ENCODE assay signal across 1 cellular context in the genomic region with DNA sequence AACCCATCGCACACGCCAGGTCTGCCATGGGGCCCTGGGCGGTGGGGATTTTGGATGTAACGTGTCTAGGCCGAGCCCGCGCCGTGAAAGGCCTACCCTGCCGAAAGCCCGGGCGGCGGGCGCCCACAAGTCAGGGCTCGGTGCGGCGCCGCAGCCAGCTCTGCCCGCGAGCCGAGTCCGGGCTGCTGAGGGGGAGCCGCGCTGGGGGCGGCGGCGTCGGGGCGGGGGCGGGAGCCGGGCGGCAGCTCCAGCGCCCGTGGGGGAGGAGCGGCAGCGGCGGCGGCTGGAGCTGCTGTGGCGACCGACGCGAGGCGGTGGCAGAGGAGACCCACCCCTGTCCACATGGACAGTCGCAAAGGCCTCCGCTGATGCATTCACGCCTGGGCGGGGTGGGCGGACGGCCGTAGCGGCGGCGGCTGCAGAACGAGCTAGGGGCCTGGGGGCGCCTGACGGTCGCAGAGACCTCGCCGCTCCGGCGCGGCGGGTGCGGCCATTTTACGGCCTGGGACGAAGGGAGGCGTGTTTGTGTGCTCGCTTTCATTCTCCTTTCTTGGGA.
TF ChIP-seq lines count a peak whose summit lies in the region.

A gene with protein sequence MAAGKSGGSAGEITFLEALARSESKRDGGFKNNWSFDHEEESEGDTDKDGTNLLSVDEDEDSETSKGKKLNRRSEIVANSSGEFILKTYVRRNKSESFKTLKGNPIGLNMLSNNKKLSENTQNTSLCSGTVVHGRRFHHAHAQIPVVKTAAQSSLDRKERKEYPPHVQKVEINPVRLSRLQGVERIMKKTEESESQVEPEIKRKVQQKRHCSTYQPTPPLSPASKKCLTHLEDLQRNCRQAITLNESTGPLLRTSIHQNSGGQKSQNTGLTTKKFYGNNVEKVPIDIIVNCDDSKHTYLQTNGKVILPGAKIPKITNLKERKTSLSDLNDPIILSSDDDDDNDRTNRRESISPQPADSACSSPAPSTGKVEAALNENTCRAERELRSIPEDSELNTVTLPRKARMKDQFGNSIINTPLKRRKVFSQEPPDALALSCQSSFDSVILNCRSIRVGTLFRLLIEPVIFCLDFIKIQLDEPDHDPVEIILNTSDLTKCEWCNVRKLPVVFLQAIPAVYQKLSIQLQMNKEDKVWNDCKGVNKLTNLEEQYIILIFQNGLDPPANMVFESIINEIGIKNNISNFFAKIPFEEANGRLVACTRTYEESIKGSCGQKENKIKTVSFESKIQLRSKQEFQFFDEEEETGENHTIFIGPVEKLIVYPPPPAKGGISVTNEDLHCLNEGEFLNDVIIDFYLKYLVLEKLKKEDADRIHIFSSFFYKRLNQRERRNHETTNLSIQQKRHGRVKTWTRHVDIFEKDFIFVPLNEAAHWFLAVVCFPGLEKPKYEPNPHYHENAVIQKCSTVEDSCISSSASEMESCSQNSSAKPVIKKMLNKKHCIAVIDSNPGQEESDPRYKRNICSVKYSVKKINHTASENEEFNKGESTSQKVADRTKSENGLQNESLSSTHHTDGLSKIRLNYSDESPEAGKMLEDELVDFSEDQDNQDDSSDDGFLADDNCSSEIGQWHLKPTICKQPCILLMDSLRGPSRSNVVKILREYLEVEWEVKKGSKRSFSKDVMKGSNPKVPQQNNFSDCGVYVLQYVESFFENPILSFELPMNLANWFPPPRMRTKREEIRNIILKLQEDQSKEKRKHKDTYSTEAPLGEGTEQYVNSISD (plus strand): TSS at position 273 of the 556 bp plus-strand sequence. CDS start 645 bp downstream, outside the sequence.

TF ChIP-seq in SK-N-SH, 30 proteins besides CTCF, POLR2A, EP300 and RAD21 (continued from another document):
- TF ChIP-seq, protein P1, sequence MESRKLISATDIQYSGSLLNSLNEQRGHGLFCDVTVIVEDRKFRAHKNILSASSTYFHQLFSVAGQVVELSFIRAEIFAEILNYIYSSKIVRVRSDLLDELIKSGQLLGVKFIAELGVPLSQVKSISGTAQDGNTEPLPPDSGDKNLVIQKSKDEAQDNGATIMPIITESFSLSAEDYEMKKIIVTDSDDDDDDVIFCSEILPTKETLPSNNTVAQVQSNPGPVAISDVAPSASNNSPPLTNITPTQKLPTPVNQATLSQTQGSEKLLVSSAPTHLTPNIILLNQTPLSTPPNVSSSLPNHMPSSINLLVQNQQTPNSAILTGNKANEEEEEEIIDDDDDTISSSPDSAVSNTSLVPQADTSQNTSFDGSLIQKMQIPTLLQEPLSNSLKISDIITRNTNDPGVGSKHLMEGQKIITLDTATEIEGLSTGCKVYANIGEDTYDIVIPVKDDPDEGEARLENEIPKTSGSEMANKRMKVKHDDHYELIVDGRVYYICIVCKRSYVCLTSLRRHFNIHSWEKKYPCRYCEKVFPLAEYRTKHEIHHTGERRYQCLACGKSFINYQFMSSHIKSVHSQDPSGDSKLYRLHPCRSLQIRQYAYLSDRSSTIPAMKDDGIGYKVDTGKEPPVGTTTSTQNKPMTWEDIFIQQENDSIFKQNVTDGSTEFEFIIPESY (IDR thresholded peaks at IDR 0.05; ENCODE audit: borderline replicate concordance, low read depth) = no peak
- TF ChIP-seq TAF1 (IDR thresholded peaks at IDR 0.05; ENCODE audit: borderline replicate concordance, low read depth, low read length) (peak; percentile 67), RXRA (IDR thresholded peaks at IDR 0.05; ENCODE audit: borderline replicate concordance, low read depth) (no peak), FOXM1 (IDR thresholded peaks at IDR 0.05; ENCODE audit: low read depth) (no peak; the same call in 1 of the 2 replicates), YY1 (IDR thresholded peaks at IDR 0.05; ENCODE audit: low read depth) (peak; percentile 77; the same call in 1 of the 2 replicates), CHD2 (IDR thresholded peaks at IDR 0.05; ENCODE audit: low read length, partially characterized antibody) (peak; percentile 11), TEAD4 (IDR thresholded peaks at IDR 0.05; ENCODE audit: borderline replicate concordance, insufficient read depth) (no peak), ELF1 (IDR thresholded peaks at IDR 0.05) (no peak), FOXJ3 (CRISPR knock-in tag; IDR thresholded peaks at IDR 0.05) (no peak), NFIC (IDR thresholded peaks at IDR 0.05; ENCODE audit: borderline replicate concordance) (no peak), JUND (IDR thresholded peaks at IDR 0.05) (no peak), GABPA (IDR thresholded peaks at IDR 0.05; ENCODE audit: low read depth) (no peak), MXI1 (IDR thresholded peaks at IDR 0.05; ENCODE audit: low read depth, low read length) (peak; percentile 92), RFX5 (IDR thresholded peaks at IDR 0.05; ENCODE audit: low read length) (no peak), EZH2phosphoT487 (IDR thresholded peaks at IDR 0.05; ENCODE audit: borderline replicate concordance, low read depth) (no peak), POLR2AphosphoS5 (IDR thresholded peaks at IDR 0.05; ENCODE audit: low read depth, low read length) (peak; percentile 84), MEF2A (IDR thresholded peaks at IDR 0.05; ENCODE audit: borderline replicate concordance, low read depth) (no peak), GATA2 (CRISPR knock-in tag; IDR thresholded peaks at IDR 0.05) (no peak), NRF1 (IDR thresholded peaks at IDR 0.05; ENCODE audit: low read depth, low read length) (no peak), TCF12 (IDR thresholded peaks at IDR 0.05) (no peak), SMC3 (IDR thresholded peaks at IDR 0.05; ENCODE audit: low read depth, low read length) (no peak), FOSL2 (IDR thresholded peaks at IDR 0.05; ENCODE audit: borderline replicate concordance, low read depth) (no peak)
- TF ChIP-seq, protein P2, sequence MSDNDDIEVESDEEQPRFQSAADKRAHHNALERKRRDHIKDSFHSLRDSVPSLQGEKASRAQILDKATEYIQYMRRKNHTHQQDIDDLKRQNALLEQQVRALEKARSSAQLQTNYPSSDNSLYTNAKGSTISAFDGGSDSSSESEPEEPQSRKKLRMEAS (IDR thresholded peaks at IDR 0.05; ENCODE audit: low read depth) = no peak; the same call in 1 of the 2 replicates
- TF ChIP-seq, protein P3, sequence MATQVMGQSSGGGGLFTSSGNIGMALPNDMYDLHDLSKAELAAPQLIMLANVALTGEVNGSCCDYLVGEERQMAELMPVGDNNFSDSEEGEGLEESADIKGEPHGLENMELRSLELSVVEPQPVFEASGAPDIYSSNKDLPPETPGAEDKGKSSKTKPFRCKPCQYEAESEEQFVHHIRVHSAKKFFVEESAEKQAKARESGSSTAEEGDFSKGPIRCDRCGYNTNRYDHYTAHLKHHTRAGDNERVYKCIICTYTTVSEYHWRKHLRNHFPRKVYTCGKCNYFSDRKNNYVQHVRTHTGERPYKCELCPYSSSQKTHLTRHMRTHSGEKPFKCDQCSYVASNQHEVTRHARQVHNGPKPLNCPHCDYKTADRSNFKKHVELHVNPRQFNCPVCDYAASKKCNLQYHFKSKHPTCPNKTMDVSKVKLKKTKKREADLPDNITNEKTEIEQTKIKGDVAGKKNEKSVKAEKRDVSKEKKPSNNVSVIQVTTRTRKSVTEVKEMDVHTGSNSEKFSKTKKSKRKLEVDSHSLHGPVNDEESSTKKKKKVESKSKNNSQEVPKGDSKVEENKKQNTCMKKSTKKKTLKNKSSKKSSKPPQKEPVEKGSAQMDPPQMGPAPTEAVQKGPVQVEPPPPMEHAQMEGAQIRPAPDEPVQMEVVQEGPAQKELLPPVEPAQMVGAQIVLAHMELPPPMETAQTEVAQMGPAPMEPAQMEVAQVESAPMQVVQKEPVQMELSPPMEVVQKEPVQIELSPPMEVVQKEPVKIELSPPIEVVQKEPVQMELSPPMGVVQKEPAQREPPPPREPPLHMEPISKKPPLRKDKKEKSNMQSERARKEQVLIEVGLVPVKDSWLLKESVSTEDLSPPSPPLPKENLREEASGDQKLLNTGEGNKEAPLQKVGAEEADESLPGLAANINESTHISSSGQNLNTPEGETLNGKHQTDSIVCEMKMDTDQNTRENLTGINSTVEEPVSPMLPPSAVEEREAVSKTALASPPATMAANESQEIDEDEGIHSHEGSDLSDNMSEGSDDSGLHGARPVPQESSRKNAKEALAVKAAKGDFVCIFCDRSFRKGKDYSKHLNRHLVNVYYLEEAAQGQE (IDR thresholded peaks at IDR 0.05; ENCODE audit: low read depth, low read length) = no peak
- TF ChIP-seq, protein P4, sequence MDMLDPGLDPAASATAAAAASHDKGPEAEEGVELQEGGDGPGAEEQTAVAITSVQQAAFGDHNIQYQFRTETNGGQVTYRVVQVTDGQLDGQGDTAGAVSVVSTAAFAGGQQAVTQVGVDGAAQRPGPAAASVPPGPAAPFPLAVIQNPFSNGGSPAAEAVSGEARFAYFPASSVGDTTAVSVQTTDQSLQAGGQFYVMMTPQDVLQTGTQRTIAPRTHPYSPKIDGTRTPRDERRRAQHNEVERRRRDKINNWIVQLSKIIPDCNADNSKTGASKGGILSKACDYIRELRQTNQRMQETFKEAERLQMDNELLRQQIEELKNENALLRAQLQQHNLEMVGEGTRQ (IDR thresholded peaks at IDR 0.05; ENCODE audit: borderline replicate concordance, low read depth, low read length) = no peak
